ENCODE assay signal across 16 cellular contexts in genomic region chr3:47355010-47355409, GRCh38. TPM values are rescaled to one million over a fixed set of nuclear protein-coding genes. Genes with fewer than 3 reads are reported as not detected.
DNase-seq lines count a peak whose midpoint lies in the region; ATAC-seq, FAIRE-seq and TF ChIP-seq lines count a peak whose summit lies in the region.
"Had no signal": no experiment of that assay in that cellular context is flagged by ENCODE, and none has a peak within 500 bp of the region (broad histone marks: within the 10 kb centered on the region; RNA-seq: fewer than 3 reads in every experiment).

No MANE protein-coding gene starts in this region.

- H3K27ac ChIP-seq in HepG2 (ENCODE audit: extremely low read length, insufficient read depth, low read length): no peak overlapping the region
- no peak overlapping the region for H3K27ac ChIP-seq in right lobe of liver
- no peak overlapping the region for H3K27ac ChIP-seq in K562 (ENCODE audit: extremely low read depth, low read depth, low read length)
- H3K27ac ChIP-seq in endodermal cell (ENCODE audit: low read depth, low read length): no peak overlapping the region
- H3K27ac ChIP-seq: C4-2B had no signal

- H3K4me3 Mint-ChIP-seq in WTC11 (no peak overlapping the region), endodermal cell (no peak overlapping the region)
- no peak overlapping the region for H3K4me3 Mint-ChIP-seq in naive thymus-derived CD8-positive, alpha-beta T cell
- H3K4me3 Mint-ChIP-seq: CD4-positive, alpha-beta T cell had no signal

- TF ChIP-seq EP300 in HepG2 (IDR thresholded peaks at IDR 0.05; ENCODE audit: low read depth in 2 of 2, low read length in 2 of 2) (no peak), HepG2 (CRISPR knock-in tag; IDR thresholded peaks at IDR 0.05; ENCODE audit: borderline replicate concordance) (no peak), K562 (IDR thresholded peaks at IDR 0.05; ENCODE audit: low read length) (no peak)

- H3K4me2 ChIP-seq in HepG2 (ENCODE audit: low read depth, low read length) (no peak overlapping the region), K562 (ENCODE audit: insufficient read depth, low read length) (no peak overlapping the region)

- DNase-seq in HepG2 (ENCODE audit: low spot score): no peak
- DNase-seq in right lobe of liver: no peak
- DNase-seq in WTC11 (ENCODE audit: low spot score): no peak
- DNase-seq in K562 (ENCODE audit: extremely low read depth in 1 of 4, low spot score in 3 of 4): no peak
- no peak for DNase-seq in naive thymus-derived CD8-positive, alpha-beta T cell
- no peak for DNase-seq in endodermal cell
- DNase-seq in activated effector memory CD4-positive, alpha-beta T cell treated with Interleukin-2 at 50 U/mL for 16 hours: no peak
- DNase-seq: ACHN; AML-193; CD4-positive, alpha-beta T cell; DMS79 treated with DMSO at 0.1 percent for 48 hours; GF-D8; GOT3 had no signal

- H3K79me2 ChIP-seq in HepG2 (ENCODE audit: insufficient read depth, low read length) (no peaks in the 10 kb centered on the region), K562 (ENCODE audit: control insufficient read depth, insufficient read depth, low read length) (no peaks in the 10 kb centered on the region)

- peaks cover under 1% of the 10 kb centered on the region for H3K27me3 Mint-ChIP-seq in WTC11 (ENCODE audit: low read depth)
- H3K27me3 Mint-ChIP-seq in naive thymus-derived CD8-positive, alpha-beta T cell: no peaks in the 10 kb centered on the region
- no peaks in the 10 kb centered on the region for H3K27me3 Mint-ChIP-seq in endodermal cell (ENCODE audit: insufficient read depth)
- H3K27me3 Mint-ChIP-seq: CD4-positive, alpha-beta T cell had no signal

- no peak for TF ChIP-seq POLR2A in HepG2 (IDR thresholded peaks at IDR 0.05; ENCODE audit: insufficient read depth in 1 of 2, low read depth in 2 of 2, low read length in 2 of 2)
- no peak for TF ChIP-seq POLR2A in right lobe of liver (IDR thresholded peaks at IDR 0.05)
- no peak for TF ChIP-seq POLR2A in K562 (conservative IDR thresholded peaks at IDR 0.05)

- POLR2A ChIA-PET in HepG2 (lab: Yijun Ruan, JAX) (no interaction called here), WTC11 (lab: Charles Lee) (no interaction called here), K562 (lab: Yijun Ruan, JAX) (interaction anchor here (0.6 to 1.3 kb wide), 4 partner anchors 25 to 682 kb away, joined by 3 to 4 read pairs (median 3); no protein-coding TSS in a partner anchor)
- POLR2A ChIA-PET in naive thymus-derived CD8-positive, alpha-beta T cell (lab: Charles Lee): no interaction called here

- H3K9me1 ChIP-seq in K562 (ENCODE audit: control insufficient read depth, insufficient read depth, low read length): no peaks in the 10 kb centered on the region

- ATAC-seq in HepG2: peak; percentile 46
- no peak for ATAC-seq in right lobe of liver
- ATAC-seq in WTC11: no peak
- ATAC-seq in K562: no peak
- ATAC-seq in naive thymus-derived CD8-positive, alpha-beta T cell: no peak

- CTCF ChIA-PET in HepG2 (lab: Yijun Ruan, JAX; ENCODE audit: low intra/inter-chr PET ratio, low total read pairs) (no interaction called here), WTC11 (lab: Charles Lee) (no interaction called here), K562 (lab: Yijun Ruan, JAX; ENCODE audit: low intra/inter-chr PET ratio) (no interaction called here)

- WGBS in HepG2 (ENCODE audit: low lambda C conversion rate): 9% methylated on average over 3 of the region's 3 CpGs
- WGBS in right lobe of liver (ENCODE audit: insufficient coverage, low coverage, low lambda C conversion rate, missing lambda C conversion rate): 74% methylated on average over 3 of the region's 3 CpGs
- WGBS in K562 (ENCODE audit: insufficient coverage, low coverage, missing lambda C conversion rate): 10% methylated on average over 3 of the region's 3 CpGs
- WGBS in endodermal cell (ENCODE audit: insufficient coverage in 1 of 2, insufficient read length in 1 of 2), 2 experiments: 87 to 92% methylated on average over 2 to 3 of the region's 3 CpGs

- H3K4me1 ChIP-seq in HepG2 (ENCODE audit: insufficient read depth, low read length): no peaks in the 10 kb centered on the region
- no peaks in the 10 kb centered on the region for H3K4me1 ChIP-seq in right lobe of liver
- peaks cover 0 to 3% of the 10 kb centered on the region in 2 experiments; a peak in 2 of 5 replicates for H3K4me1 ChIP-seq in K562 (replicated peaks in 1 of 2; ENCODE audit: control insufficient read depth in 2 of 2, insufficient read depth in 2 of 2, low read length in 2 of 2)
- H3K4me1 ChIP-seq in endodermal cell (ENCODE audit: control insufficient read depth, insufficient read depth, low read length): no peaks in the 10 kb centered on the region
- H3K4me1 ChIP-seq: Caco-2 had no signal

- TF ChIP-seq RAD21 in HepG2 (CRISPR knock-in tag; IDR thresholded peaks at IDR 0.05) (no peak), K562 (CRISPR knock-in tag; conservative IDR thresholded peaks at IDR 0.05 in 1 of 2, IDR thresholded peaks at IDR 0.05 in 1 of 2) (no peak)

- H3K36me3 Mint-ChIP-seq in WTC11 (peaks cover 24% of the 10 kb centered on the region), endodermal cell (ENCODE audit: low read depth) (peaks cover 2% of the 10 kb centered on the region)
- peaks cover 0 to 7% (median 4%) of the 10 kb centered on the region in 3 donors for H3K36me3 Mint-ChIP-seq in naive thymus-derived CD8-positive, alpha-beta T cell

- H3K9me3 ChIP-seq in HepG2 (ENCODE audit: low read length) (peaks cover 11% of the 10 kb centered on the region), right lobe of liver (no peaks in the 10 kb centered on the region), K562 (replicated peaks; ENCODE audit: control insufficient read depth, insufficient read depth, low read depth, low read length) (peaks cover 6% of the 10 kb centered on the region), endodermal cell (ENCODE audit: control insufficient read depth, low read length) (peaks cover 14% of the 10 kb centered on the region)

- no peak for FAIRE-seq in HepG2 (lab: Jason Lieb, UNC)
- no peak for FAIRE-seq in K562 (lab: Jason Lieb, UNC)
- FAIRE-seq: A204.1 had no signal

- H3K27me3 ChIP-seq in HepG2 (ENCODE audit: control insufficient read depth in 1 of 2, insufficient read depth in 2 of 2, low read length in 2 of 2): no peaks in the 10 kb centered on the region
- no peaks in the 10 kb centered on the region for H3K27me3 ChIP-seq in right lobe of liver
- H3K27me3 ChIP-seq in K562 (ENCODE audit: control insufficient read depth in 2 of 2, insufficient read depth in 2 of 2, low read length in 2 of 2): no peaks in the 10 kb centered on the region
- H3K27me3 ChIP-seq in endodermal cell (ENCODE audit: control insufficient read depth, insufficient read depth, low read length, poor library complexity, severe bottlenecking): no peaks in the 10 kb centered on the region

- no peak overlapping the region for H3K4me3 ChIP-seq in HepG2 (replicated peaks in 1 of 3; ENCODE audit: insufficient read depth in 1 of 3, low read depth in 2 of 3, low read length in 3 of 3)
- H3K4me3 ChIP-seq in right lobe of liver: no peak overlapping the region
- H3K4me3 ChIP-seq in K562: no peak overlapping the region
- H3K4me3 ChIP-seq in endodermal cell (ENCODE audit: low read length): no peak overlapping the region

- BruUV-seq in HepG2 (replicated peaks; lab: Mats Ljungman, UMichigan): no TSS peak
- no TSS peak for BruUV-seq in K562 (replicated peaks; lab: Mats Ljungman, UMichigan)

- no peaks in the 10 kb centered on the region for H4K20me1 ChIP-seq in HepG2 (ENCODE audit: insufficient read depth, low read length)
- no peaks in the 10 kb centered on the region for H4K20me1 ChIP-seq in K562 (replicated peaks; ENCODE audit: control insufficient read depth, insufficient read depth, low read length)

- peaks cover 25% of the 10 kb centered on the region for H3K9me3 Mint-ChIP-seq in WTC11
- H3K9me3 Mint-ChIP-seq in naive thymus-derived CD8-positive, alpha-beta T cell: peaks cover 0 to 23% (median 7%) of the 10 kb centered on the region in 9 donors
- H3K9me3 Mint-ChIP-seq in endodermal cell: peaks cover 22% of the 10 kb centered on the region

- intact Hi-C loops in HepG2 (cut with micrococcal nuclease; ENCODE audit: unreplicated experiment): no loop called here
- intact Hi-C loops in right lobe of liver (cut with DNase I): no loop called here
- intact Hi-C loops in K562 (cut with micrococcal nuclease): no loop called here

- H2AFZ ChIP-seq in HepG2 (ENCODE audit: low read length) (no peak overlapping the region), K562 (ENCODE audit: low read depth, low read length) (no peak overlapping the region)

- H3K27ac Mint-ChIP-seq in WTC11 (peak overlapping the region; percentile 2), endodermal cell (no peak overlapping the region)
- H3K27ac Mint-ChIP-seq in naive thymus-derived CD8-positive, alpha-beta T cell: peak overlapping the region in 2 of 10 donors; percentile 6 to 51
- H3K27ac Mint-ChIP-seq: CD4-positive, alpha-beta T cell had no signal

- no peaks in the 10 kb centered on the region for H3K36me3 ChIP-seq in HepG2 (replicated peaks in 1 of 2; ENCODE audit: control insufficient read depth in 1 of 2, insufficient read depth in 2 of 2, low read length in 2 of 2)
- no peaks in the 10 kb centered on the region for H3K36me3 ChIP-seq in right lobe of liver
- H3K36me3 ChIP-seq in K562 (ENCODE audit: control insufficient read depth, insufficient read depth, low read length): no peaks in the 10 kb centered on the region
- no peaks in the 10 kb centered on the region for H3K36me3 ChIP-seq in endodermal cell (ENCODE audit: control insufficient read depth, insufficient read depth, low read length)

- H3K9ac ChIP-seq in HepG2 (ENCODE audit: insufficient read depth, low read depth, low read length) (no peak overlapping the region), K562 (ENCODE audit: insufficient read depth in 1 of 2, low read depth in 2 of 2, low read length in 2 of 2) (no peak overlapping the region), endodermal cell (ENCODE audit: extremely low read depth, low read length, poor library complexity, severe bottlenecking) (no peak overlapping the region)

- TF ChIP-seq CTCF in HepG2 (CRISPR knock-in tag; IDR thresholded peaks at IDR 0.05) (no peak), right lobe of liver (IDR thresholded peaks at IDR 0.05) (no peak), WTC11 (IDR thresholded peaks at IDR 0.05) (no peak), K562 (IDR thresholded peaks at IDR 0.05 in 2 of 3, conservative IDR thresholded peaks at IDR 0.05 in 1 of 3; ENCODE audit: insufficient read depth in 2 of 3, low read depth in 1 of 3, low read length in 3 of 3) (no peak), endodermal cell (conservative IDR thresholded peaks at IDR 0.05) (no peak)

- in situ Hi-C loops in HepG2 (cut with HindIII; ENCODE audit: extremely low pct_ligation_motif_present, low pct_unique_long_range_greater_than_20kb): no loop called here
- in situ Hi-C loops in K562 (cut with MboI): loop anchor here (10.0 kb wide), 1 partner anchor 640 kb away; the partner anchor contains the start of gene PRSS50

- H3K4me1 Mint-ChIP-seq in WTC11: no peaks in the 10 kb centered on the region
- H3K4me1 Mint-ChIP-seq in naive thymus-derived CD8-positive, alpha-beta T cell: peaks cover 0 to 6% (median 0%) of the 10 kb centered on the region in 4 donors
- no peaks in the 10 kb centered on the region for H3K4me1 Mint-ChIP-seq in endodermal cell

RNA-seq across cellular contexts. Expression of gene PTPN23, which starts 25.8 kb away (rescaled TPM):
- total RNA-seq in HepG2 (2016; rRNA removed; fragmentation: Illumina TruSeq; extraction: Trizol) (3.7 and 13.2 TPM in 2 replicates), right lobe of liver (10 to 100 TPM; 14.9 to 25.8 (median 16.9) TPM), WTC11 (2021) (44.1 to 53.5 TPM (median 49.8 TPM) in 3 replicates), K562 (2014; rRNA removed) (7.2 and 10.1 TPM in 2 replicates), K562 (2014; rRNA removed; fragmentation: Illumina TruSeq; extraction: Trizol) (5.2 and 6.3 TPM in 2 replicates), K562 (2015; rRNA removed; fragmentation: Illumina TruSeq; extraction: Trizol) (7.3 and 8.7 TPM in 2 replicates), K562 (2021) (51.4 and 58.7 TPM in 2 replicates), endodermal cell (10 to 100 TPM; 44.2 to 54.1 TPM)
- total RNA-seq in HepG2 (2016; cell fraction: cytosol; rRNA removed; fragmentation: Illumina TruSeq; extraction: Trizol; ENCODE audit: low read depth): 1.3 and 3.2 TPM in 2 replicates
- 4.7 and 9.4 TPM in 2 replicates for total RNA-seq in HepG2 (2016; cell fraction: insoluble cytoplasmic fraction; rRNA removed; fragmentation: Illumina TruSeq; extraction: Trizol)
- 3.7 and 4.3 TPM in 2 replicates for total RNA-seq in HepG2 (2016; cell fraction: membrane; rRNA removed; fragmentation: Illumina TruSeq; extraction: Trizol)
- 12.0 and 16.8 TPM in 2 replicates for total RNA-seq in HepG2 (2016; cell fraction: nucleus; rRNA removed; fragmentation: Illumina TruSeq; extraction: Trizol)
- polyA plus RNA-seq in HepG2 (2011; rRNA removed) (2.3 and 3.2 TPM in 2 replicates), K562 (2011; rRNA removed) (1.7 and 4.6 TPM in 2 replicates), K562 (2014; fragmentation: Illumina TruSeq; extraction: Trizol) (14.1 and 24.0 TPM in 2 replicates), K562 (2014; fragmentation: Nextera tagmentation; extraction: Ambion mirVana) (under 1 TPM; 0.41 to 0.93 TPM), K562 (2014; rRNA removed) (11.4 and 20.2 TPM in 2 replicates)
- polyA plus RNA-seq in HepG2 (2011; cell fraction: cytosol; rRNA removed): 0.62 and 0.71 TPM in 2 replicates
- polyA plus RNA-seq in HepG2 (2011; cell fraction: nucleus; rRNA removed): 24.4 and 28.9 TPM in 2 replicates
- polyA plus RNA-seq in HepG2 (2012): 13.7 and 19.4 TPM in 2 replicates
- 1.3 and 1.5 TPM in 2 replicates for polyA plus RNA-seq in HepG2 (2016; cell fraction: cytosol; fragmentation: Illumina TruSeq; extraction: Trizol; ENCODE audit: low read depth)
- 6.7 and 10.8 TPM in 2 replicates for polyA plus RNA-seq in HepG2 (2016; cell fraction: insoluble cytoplasmic fraction; fragmentation: Illumina TruSeq; extraction: Trizol; ENCODE audit: low read depth)
- polyA plus RNA-seq in HepG2 (2016; cell fraction: membrane; fragmentation: Illumina TruSeq; extraction: Trizol; ENCODE audit: low read depth): 2.6 and 3.1 TPM in 2 replicates
- polyA plus RNA-seq in HepG2 (2016; cell fraction: nucleus; fragmentation: Illumina TruSeq; extraction: Trizol; ENCODE audit: insufficient read depth, low read depth): 27.3 and 29.1 TPM in 2 replicates
- polyA minus RNA-seq in HepG2 (2011; rRNA and poly(A)+ RNA removed; ENCODE audit: low replicate concordance): 14.1 and 14.5 TPM in 2 replicates
- polyA minus RNA-seq in HepG2 (2011; cell fraction: cytosol; rRNA and poly(A)+ RNA removed): 8.0 and 8.9 TPM in 2 replicates
- polyA minus RNA-seq in HepG2 (2011; cell fraction: nucleus; rRNA and poly(A)+ RNA removed): 18.3 and 19.1 TPM in 2 replicates
- 45.6 and 123 TPM in 2 replicates for total RNA-seq in K562 (2011; cell fraction: chromatin; rRNA removed; ENCODE audit: low replicate concordance)
- total RNA-seq in K562 (2011; cell fraction: nucleolus; rRNA removed): 60.9 and 70.8 TPM in 2 replicates
- total RNA-seq in K562 (2011; cell fraction: nucleoplasm; rRNA removed): 45.3 and 53.0 TPM in 2 replicates
- polyA plus RNA-seq in K562 (2011; cell fraction: cytosol; rRNA removed): 1.2 and 1.9 TPM in 2 replicates
- polyA plus RNA-seq in K562 (2011; cell fraction: nucleus; rRNA removed): 25.3 and 29.3 TPM in 2 replicates
- 29.0 and 50.5 TPM in 2 replicates for polyA plus RNA-seq in K562 (2012)
- polyA minus RNA-seq in K562 (2011; rRNA and poly(A)+ RNA removed): 5.0 and 9.1 TPM in 2 replicates
- polyA minus RNA-seq in K562 (2011; cell fraction: cytosol; rRNA and poly(A)+ RNA removed): 16.0 and 22.8 TPM in 2 replicates
- 21.3 and 29.9 TPM in 2 replicates for polyA minus RNA-seq in K562 (2011; cell fraction: nucleus; rRNA and poly(A)+ RNA removed)
- 10 to 100 TPM; 49.7 to 63.8 TPM for total RNA-seq in naive thymus-derived CD8-positive, alpha-beta T cell
- 1 to 10 TPM; 3.0 to 3.9 (median 3.8) TPM for polyA plus RNA-seq in naive thymus-derived CD8-positive, alpha-beta T cell
- polyA plus RNA-seq in endodermal cell (2013, experiment 1 of 2): 40.5 TPM
- 32.4 TPM for polyA plus RNA-seq in endodermal cell (2013, experiment 2 of 2)

Comparison
In these comparisons a context has a peak if more than half of its experiments do, and no peak if none do; other contexts are left out.
1. Of the 241 proteins assayed by ChIP-seq in both HepG2 and K562: peak only in HepG2: none; only in K562: TFE3; in both: RAD51; in neither: 238; mixed calls (peak in some experiments, not most) for 1.